ENCODE assay signal across 1 cellular context in the genomic region with DNA sequence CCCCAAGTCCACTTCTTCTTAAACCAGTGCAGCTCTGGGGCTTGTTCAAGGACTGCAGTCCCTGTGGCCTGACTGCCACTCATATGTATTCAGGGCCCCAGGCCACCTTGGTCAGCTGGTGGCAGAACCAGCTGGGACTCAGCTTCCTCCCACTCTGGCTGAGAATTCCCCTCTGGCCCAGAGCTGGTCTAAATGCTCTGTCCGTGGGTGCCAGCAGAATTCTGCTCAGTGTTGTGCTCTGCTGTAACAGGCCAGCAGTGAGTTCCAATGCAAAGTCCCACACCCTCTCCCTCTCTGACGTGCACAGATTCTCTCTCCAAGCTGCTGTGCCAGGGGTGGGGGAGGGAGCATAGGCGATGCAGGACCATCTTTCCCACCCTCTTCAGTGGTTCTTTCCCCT.
TF ChIP-seq lines count a peak whose summit lies in the region.

No MANE protein-coding gene starts in this region.

TF ChIP-seq in IMR-90, 13 proteins besides CTCF, POLR2A, EP300 and RAD21:
- no peak for TF ChIP-seq CEBPB (IDR thresholded peaks at IDR 0.05; ENCODE audit: low read depth, low read length)
- TF ChIP-seq, protein P1, sequence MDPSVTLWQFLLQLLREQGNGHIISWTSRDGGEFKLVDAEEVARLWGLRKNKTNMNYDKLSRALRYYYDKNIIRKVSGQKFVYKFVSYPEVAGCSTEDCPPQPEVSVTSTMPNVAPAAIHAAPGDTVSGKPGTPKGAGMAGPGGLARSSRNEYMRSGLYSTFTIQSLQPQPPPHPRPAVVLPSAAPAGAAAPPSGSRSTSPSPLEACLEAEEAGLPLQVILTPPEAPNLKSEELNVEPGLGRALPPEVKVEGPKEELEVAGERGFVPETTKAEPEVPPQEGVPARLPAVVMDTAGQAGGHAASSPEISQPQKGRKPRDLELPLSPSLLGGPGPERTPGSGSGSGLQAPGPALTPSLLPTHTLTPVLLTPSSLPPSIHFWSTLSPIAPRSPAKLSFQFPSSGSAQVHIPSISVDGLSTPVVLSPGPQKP (IDR thresholded peaks at IDR 0.05; ENCODE audit: borderline replicate concordance, low read depth, low read length), result no peak
- TF ChIP-seq SMC3 (IDR thresholded peaks at IDR 0.05; ENCODE audit: low read depth, low read length), result no peak
- no peak for TF ChIP-seq USF2 (IDR thresholded peaks at IDR 0.05; ENCODE audit: low read depth, low read length)
- TF ChIP-seq MAFK (IDR thresholded peaks at IDR 0.05; ENCODE audit: low read depth, low read length), result no peak
- no peak for TF ChIP-seq RFX5 (IDR thresholded peaks at IDR 0.05; ENCODE audit: low read depth, low read length)
- no peak for TF ChIP-seq CHD1 (IDR thresholded peaks at IDR 0.05; ENCODE audit: low read depth, low read length)
- TF ChIP-seq NFE2L2 (IDR thresholded peaks at IDR 0.05; ENCODE audit: low read depth, low read length), result no peak
- no peak for TF ChIP-seq MXI1 (IDR thresholded peaks at IDR 0.05; ENCODE audit: borderline replicate concordance, low read depth, low read length)
- no peak for TF ChIP-seq RCOR1 (IDR thresholded peaks at IDR 0.05; ENCODE audit: insufficient replicate concordance, low read length)
- no peak for TF ChIP-seq FOS (IDR thresholded peaks at IDR 0.05; ENCODE audit: low read depth, low read length)
